ENCODE assay signal across 8 cellular contexts in genomic region chr1:16903054-16903453, GRCh38. TPM values are rescaled to one million over a fixed set of nuclear protein-coding genes. Genes with fewer than 3 reads are reported as not detected.
DNase-seq lines count a peak whose midpoint lies in the region; ATAC-seq and TF ChIP-seq lines count a peak whose summit lies in the region.

No MANE protein-coding gene starts in this region.

- no peak for ATAC-seq in heart right ventricle
- no peak for ATAC-seq in right cardiac atrium
- no peak for ATAC-seq in GM21367 (IDR thresholded peaks at IDR 0.05; ENCODE audit: unreplicated experiment)

- no peak for TF ChIP-seq RAD21 in SK-N-SH (IDR thresholded peaks at IDR 0.05; ENCODE audit: low read length)

- H3K4me2 ChIP-seq in SK-N-SH = peak overlapping the region; percentile 85

- peaks cover 0 to 15% (median 0%) of the 10 kb centered on the region in 11 donors for H3K9me3 ChIP-seq in heart right ventricle
- H3K9me3 ChIP-seq in SK-N-SH = no peaks in the 10 kb centered on the region
- peaks cover 2% of the 10 kb centered on the region for H3K9me3 ChIP-seq in right cardiac atrium (ENCODE audit: control insufficient read depth, low read length)
- peaks cover 3 to 4% of the 10 kb centered on the region in 2 donors for H3K9me3 ChIP-seq in transverse colon

- CTCF ChIA-PET in SK-N-SH (lab: Yijun Ruan, JAX) = interaction anchor here (0.6 to 2.3 kb wide), 3 partner anchors 57 to 203 kb away, joined by 3 to 19 read pairs (median 4); no protein-coding TSS in a partner anchor

- H3K9me2 ChIP-seq in SK-N-SH = no peaks in the 10 kb centered on the region

- peak overlapping the region; percentile 94; the same call in 1 of the 2 replicates for H3K9ac ChIP-seq in SK-N-SH

- peak overlapping the region in 1 of 10 donors; percentile 57 for H3K4me3 ChIP-seq in heart right ventricle
- H3K4me3 ChIP-seq in SK-N-SH (ENCODE audit: low read depth in 2 of 2, low read length in 1 of 2) = no peak overlapping the region
- no peak overlapping the region for H3K4me3 ChIP-seq in right cardiac atrium (ENCODE audit: low read length)
- no peak overlapping the region for H3K4me3 ChIP-seq in transverse colon

- peaks cover 55% of the 10 kb centered on the region for H3F3A ChIP-seq in SK-N-SH (replicated peaks; ENCODE audit: insufficient read depth)

- peak overlapping the region; percentile 87 for H2AFZ ChIP-seq in SK-N-SH (ENCODE audit: low read depth)

- POLR2A ChIA-PET in SK-N-SH (lab: Yijun Ruan, JAX) = no interaction called here

- no peak for TF ChIP-seq CTCF in heart right ventricle (IDR thresholded peaks at IDR 0.05)
- no peak for TF ChIP-seq CTCF in SK-N-SH (IDR thresholded peaks at IDR 0.05)
- TF ChIP-seq CTCF in transverse colon (IDR thresholded peaks at IDR 0.05) = no peak

- in situ Hi-C loops in transverse colon (cut with MboI; ENCODE audit: low pct_ligation_motif_present in 1 of 4, low pct_unique_long_range_greater_than_20kb in 1 of 4, low sequenced_read_pairs in 3 of 4) = no loop called here

- H3K4me1 ChIP-seq in heart right ventricle (peaks cover 3 to 31% (median 10%) of the 10 kb centered on the region in 9 donors), SK-N-SH (ENCODE audit: control insufficient read depth in 1 of 2, insufficient read depth in 2 of 2, low read depth in 1 of 2, low read length in 1 of 2) (peaks cover 14 to 19% of the 10 kb centered on the region in 2 experiments), right cardiac atrium (ENCODE audit: control insufficient read depth, insufficient read depth, low read length) (no peaks in the 10 kb centered on the region), transverse colon (peaks cover 0 to 24% (median 14%) of the 10 kb centered on the region in 4 donors)

- no peak for TF ChIP-seq EP300 in SK-N-SH (IDR thresholded peaks at IDR 0.05; ENCODE audit: borderline replicate concordance in 1 of 2, low read depth in 1 of 2, low read length in 1 of 2)
- no peak for TF ChIP-seq EP300 in transverse colon (IDR thresholded peaks at IDR 0.05; ENCODE audit: low read depth)

- 77 to 84% methylated on average over 2 of the region's 2 CpGs for WGBS in heart right ventricle, 2 donors
- WGBS in SK-N-SH (ENCODE audit: low lambda C conversion rate) = 71% methylated on average over 2 of the region's 2 CpGs
- 73% methylated on average over 2 of the region's 2 CpGs for WGBS in right cardiac atrium
- 68 to 83% methylated on average over 2 of the region's 2 CpGs for WGBS in transverse colon (ENCODE audit: low coverage in 1 of 2), 2 donors

- no peak for TF ChIP-seq POLR2A in transverse colon (IDR thresholded peaks at IDR 0.05)

- H3K79me2 ChIP-seq in SK-N-SH (ENCODE audit: insufficient read depth) = no peaks in the 10 kb centered on the region

- H3K36me3 ChIP-seq in heart right ventricle = no peaks in the 10 kb centered on the region
- no peaks in the 10 kb centered on the region for H3K36me3 ChIP-seq in SK-N-SH (replicated peaks in 1 of 2; ENCODE audit: control insufficient read depth in 1 of 2, insufficient read depth in 2 of 2, low read length in 1 of 2)
- H3K36me3 ChIP-seq in transverse colon = no peaks in the 10 kb centered on the region

- intact Hi-C loops in heart right ventricle (cut with DNase I) (no loop called here), cardiac septum (cut with DNase I) (no loop called here), right cardiac atrium (cut with DNase I) (no loop called here), transverse colon (cut with DNase I; ENCODE audit: low total_unique reads) (no loop called here)

- peak overlapping the region in 8 of 10 donors; percentile 88 to 99 (median 96) for H3K27ac ChIP-seq in heart right ventricle
- peak overlapping the region; percentile 99 to 100 for H3K27ac ChIP-seq in SK-N-SH (ENCODE audit: low read depth in 2 of 2, low read length in 1 of 2)
- peak overlapping the region; percentile 35 for H3K27ac ChIP-seq in right cardiac atrium (ENCODE audit: low read length)
- H3K27ac ChIP-seq in transverse colon = peak overlapping the region; percentile 89 to 96 (median 90)

- no peaks in the 10 kb centered on the region for H3K27me3 ChIP-seq in heart right ventricle
- H3K27me3 ChIP-seq in SK-N-SH (ENCODE audit: insufficient read depth) = no peaks in the 10 kb centered on the region
- H3K27me3 ChIP-seq in right cardiac atrium (ENCODE audit: control insufficient read depth, insufficient read depth) = no peaks in the 10 kb centered on the region
- H3K27me3 ChIP-seq in transverse colon = no peaks in the 10 kb centered on the region

- DNase-seq in heart right ventricle (no peak), cardiac septum (ENCODE audit: low spot score) (no peak), SK-N-SH (no peak), right cardiac atrium (no peak), transverse colon (no peak), GF-D8 (lab: John Stamatoyannopoulos, UW) (no peak)
- no peak for DNase-seq in central memory CD4-positive, alpha-beta T cell

- H4K20me1 ChIP-seq in SK-N-SH (ENCODE audit: insufficient read depth) = no peaks in the 10 kb centered on the region; the same call in 1 of the 2 replicates

TF ChIP-seq in SK-N-SH, 30 proteins besides CTCF, POLR2A, EP300 and RAD21 (continues in another document):
- TF ChIP-seq CHD2 (IDR thresholded peaks at IDR 0.05; ENCODE audit: low read length, partially characterized antibody) (no peak), RFX5 (IDR thresholded peaks at IDR 0.05; ENCODE audit: low read length) (no peak), ZBTB33 (IDR thresholded peaks at IDR 0.05; ENCODE audit: borderline replicate concordance, low read depth) (0 out of 2 replicates have a peak, but pooled peaks have one; percentile 34), TCF12 (IDR thresholded peaks at IDR 0.05) (peak; percentile 82), NRF1 (IDR thresholded peaks at IDR 0.05; ENCODE audit: low read depth, low read length) (no peak), USF2 (IDR thresholded peaks at IDR 0.05; ENCODE audit: borderline replicate concordance, low read depth, low read length) (no peak), EZH2phosphoT487 (IDR thresholded peaks at IDR 0.05; ENCODE audit: borderline replicate concordance, low read depth) (no peak), MAX (IDR thresholded peaks at IDR 0.05; ENCODE audit: low read depth) (0 out of 2 replicates have a peak, but pooled peaks have one; percentile 16), SIN3A (IDR thresholded peaks at IDR 0.05; ENCODE audit: borderline replicate concordance, low read depth, low read length) (no peak), RCOR1 (IDR thresholded peaks at IDR 0.05; ENCODE audit: low read length) (no peak), IRF3 (IDR thresholded peaks at IDR 0.05; ENCODE audit: low read depth, low read length) (no peak)

RNA-seq across cellular contexts. Expression of gene RNU1-2, which starts 7.3 kb away (rescaled TPM):
- total RNA-seq in heart right ventricle = 1,000 to 10,000 TPM in 8 of 10 donors, 100 to 1,000 TPM in 2; 635 to 5,242 (median 1,949) TPM
- not detected for polyA plus RNA-seq in heart right ventricle
- total RNA-seq in cardiac septum = 6,195 TPM
- not detected in 2 replicates for polyA plus RNA-seq in SK-N-SH (2012; rRNA removed)
- not detected in 2 replicates for polyA plus RNA-seq in SK-N-SH (2012; cell fraction: cytosol; rRNA removed)
- not detected in 2 replicates for polyA plus RNA-seq in SK-N-SH (2012; cell fraction: nucleus; rRNA removed)
- 1,000 to 10,000 TPM; 3,675 to 8,578 (median 7,073) TPM for total RNA-seq in right cardiac atrium
- polyA plus RNA-seq in right cardiac atrium = not detected
- total RNA-seq in transverse colon = under 1 TPM in 3 of 4 donors, not detected in 1; under 0.01 TPM

RNA-seq across cellular contexts. Expression of gene CROCC, which starts 18.7 kb away (rescaled TPM):
- total RNA-seq in heart right ventricle (10 to 100 TPM in 1 of 10 donors, 1 to 10 TPM in 9; 4.7 to 12.8 (median 6.0) TPM), cardiac septum (7.4 TPM), right cardiac atrium (10 to 100 TPM in 3 of 4 donors, 1 to 10 TPM in 1; 6.7 to 11.9 (median 10.8) TPM), transverse colon (100 to 1,000 TPM in 1 of 4 donors, 10 to 100 TPM in 3; 13.0 to 149 (median 23.7) TPM)
- polyA plus RNA-seq in heart right ventricle (10 to 100 TPM in 1 of 2 donors, 1 to 10 TPM in 1; 7.6 to 42.3 TPM), SK-N-SH (2012; rRNA removed) (31.9 and 39.1 TPM in 2 replicates), right cardiac atrium (14.6 TPM)
- 9.8 and 16.8 TPM in 2 replicates for polyA plus RNA-seq in SK-N-SH (2012; cell fraction: cytosol; rRNA removed)
- 204 and 314 TPM in 2 replicates for polyA plus RNA-seq in SK-N-SH (2012; cell fraction: nucleus; rRNA removed)

Comparison
In these comparisons a context has a peak if more than half of its experiments do, and no peak if none do; other contexts are left out.
1. H3K27ac ChIP-seq: peak in every context shown above with its lines; median percentile 100 in SK-N-SH; 96 in heart right ventricle; 90 in transverse colon; 35 in right cardiac atrium.
2. RNA of gene RNU1-2, which starts 7.3 kb away (total RNA-seq): 3,675 to 8,578 TPM in right cardiac atrium, 6,195 TPM in cardiac septum (single experiment) and 635 to 5,242 TPM in heart right ventricle; under 0.01 TPM in transverse colon; every median in the first group is over 100 times any median in the second.